In the genomic region with DNA sequence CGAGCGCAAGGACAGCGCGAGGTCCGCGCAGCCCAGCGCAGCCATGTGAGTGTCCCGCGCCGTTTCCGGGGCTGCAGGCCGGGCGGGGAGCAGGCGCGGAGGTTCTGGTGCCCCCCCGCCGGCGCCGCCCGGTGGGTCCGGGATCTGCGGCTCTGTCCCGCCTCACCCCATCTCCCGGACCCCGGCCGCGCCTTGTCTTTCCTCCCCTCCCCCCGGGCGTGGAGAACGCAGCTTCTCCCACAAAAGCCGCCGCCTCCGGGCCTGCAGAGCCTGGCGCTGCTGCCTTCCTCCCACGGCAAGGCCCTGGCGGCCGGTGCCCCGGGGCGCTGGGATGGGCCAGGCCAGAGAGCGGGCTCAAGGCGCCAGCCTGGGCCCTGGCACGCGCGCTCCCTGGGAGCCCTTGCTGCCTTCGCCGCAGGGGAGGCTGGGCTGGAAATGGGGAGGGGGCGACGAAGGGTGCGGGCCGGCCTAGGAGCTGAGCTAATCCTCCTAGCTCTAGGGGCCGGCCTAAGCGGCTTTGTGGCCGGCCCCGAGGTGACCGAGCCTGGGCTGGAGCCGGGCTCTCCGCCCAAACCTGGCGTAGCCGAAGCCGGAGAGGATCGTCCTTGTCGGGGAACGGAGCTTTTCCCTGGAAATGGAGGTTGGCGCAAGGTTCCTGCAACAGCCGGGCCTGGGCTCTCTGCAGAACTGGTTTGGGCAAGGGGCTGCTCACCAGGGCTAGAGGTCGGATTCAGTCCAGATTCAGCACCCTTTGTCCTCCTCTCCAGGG, we compare ENCODE assay signal across 8 cellular contexts. TPM values are rescaled to one million over a fixed set of nuclear protein-coding genes. Genes with fewer than 3 reads are reported as not detected.
A peak's percentile ranks its signal among the peaks of the same experiment; 100 is the strongest.
DNase-seq lines count a peak whose midpoint lies in the region; ATAC-seq and TF ChIP-seq lines count a peak whose summit lies in the region.

No MANE protein-coding gene starts in this region.

- H3K36me3 ChIP-seq in esophagus squamous epithelium, result no peaks in the 10 kb centered on the region

- POLR2A ChIA-PET in activated CD4-positive, alpha-beta memory T cell treated with anti-CD3 and anti-CD28 coated beads for 36 hours (lab: Charles Lee), result interaction anchor here (0.6 kb wide), 1 partner anchor 32 kb away, joined by 3 read pairs; no protein-coding TSS in a partner anchor

- intact Hi-C loops in activated CD4-positive, alpha-beta memory T cell treated with anti-CD3 and anti-CD28 coated beads for 36 hours (cut with micrococcal nuclease), result loop anchor here (2.0 to 10.0 kb wide), 2 partner anchors 34 to 276 kb away; a partner anchor contains a TSS
- intact Hi-C loops in esophagus squamous epithelium (cut with DNase I), result no loop called here

- TF ChIP-seq CTCF in esophagus squamous epithelium (IDR thresholded peaks at IDR 0.05) (no peak), nephron progenitor cell (IDR thresholded peaks at IDR 0.05) (no peak)

- no peaks in the 10 kb centered on the region for H3K9me3 ChIP-seq in esophagus squamous epithelium

- H3K4me1 Mint-ChIP-seq in activated CD4-positive, alpha-beta memory T cell treated with anti-CD3 and anti-CD28 coated beads for 36 hours (ENCODE audit: low read depth), result peaks cover 15% of the 10 kb centered on the region
- H3K4me1 Mint-ChIP-seq in nephron progenitor cell, result peaks cover 49% of the 10 kb centered on the region

- H3K4me1 ChIP-seq in esophagus squamous epithelium, result peaks cover 19 to 58% (median 23%) of the 10 kb centered on the region in 3 donors

- DNase-seq in EH (ENCODE audit: low read depth), result peak; percentile 57
- DNase-seq in HT-29 (ENCODE audit: low spot score), result peak; percentile 54
- DNase-seq in activated CD4-positive, alpha-beta memory T cell treated with anti-CD3 and anti-CD28 coated beads for 36 hours, result peak; percentile 41
- DNase-seq in esophagus squamous epithelium (lab: John Stamatoyannopoulos, UW), result no peak
- peak; percentile 54 for DNase-seq in nephron progenitor cell
- DNase-seq in amniotic stem cell (lab: John Stamatoyannopoulos, UW), result no peak
- no peak for DNase-seq in NCI-H128 (lab: John Stamatoyannopoulos, UW; ENCODE audit: unreplicated experiment)

- peaks cover 0 to 33% (median 0%) of the 10 kb centered on the region in 4 donors for H3K27me3 ChIP-seq in esophagus squamous epithelium

- WGBS in esophagus squamous epithelium, 2 donors, result 0% methylated on average over 2 of the region's 66 CpGs; no CpG with 5 or more reads in 1 of the 2 donors

- H3K9me3 Mint-ChIP-seq in activated CD4-positive, alpha-beta memory T cell treated with anti-CD3 and anti-CD28 coated beads for 36 hours, result no peaks in the 10 kb centered on the region
- H3K9me3 Mint-ChIP-seq in nephron progenitor cell, result no peaks in the 10 kb centered on the region

- H3K4me3 ChIP-seq in esophagus squamous epithelium, result peak overlapping the region; percentile 53 to 87 (median 66)

- no peaks in the 10 kb centered on the region for H3K36me3 Mint-ChIP-seq in activated CD4-positive, alpha-beta memory T cell treated with anti-CD3 and anti-CD28 coated beads for 36 hours
- H3K36me3 Mint-ChIP-seq in nephron progenitor cell (ENCODE audit: low read depth), result peaks cover 8% of the 10 kb centered on the region

- no peak overlapping the region for H3K27ac Mint-ChIP-seq in activated CD4-positive, alpha-beta memory T cell treated with anti-CD3 and anti-CD28 coated beads for 36 hours
- no peak overlapping the region for H3K27ac Mint-ChIP-seq in nephron progenitor cell

- no peak for ATAC-seq in HG02973 (IDR thresholded peaks at IDR 0.05; ENCODE audit: unreplicated experiment)

- peak overlapping the region; percentile 79 to 92 (median 86) for H3K27ac ChIP-seq in esophagus squamous epithelium

- TF ChIP-seq POLR2A in esophagus squamous epithelium (IDR thresholded peaks at IDR 0.05), result peak in 2 of 4 donors; percentile 47 to 68

- H3K27me3 Mint-ChIP-seq in activated CD4-positive, alpha-beta memory T cell treated with anti-CD3 and anti-CD28 coated beads for 36 hours, result peaks cover 19% of the 10 kb centered on the region
- peaks cover 71% of the 10 kb centered on the region for H3K27me3 Mint-ChIP-seq in nephron progenitor cell (ENCODE audit: low read depth, poor library complexity)

- H3K4me3 Mint-ChIP-seq in activated CD4-positive, alpha-beta memory T cell treated with anti-CD3 and anti-CD28 coated beads for 36 hours, result peak overlapping the region; percentile 68
- peak overlapping the region; percentile 92 for H3K4me3 Mint-ChIP-seq in nephron progenitor cell

- CTCF ChIA-PET in activated CD4-positive, alpha-beta memory T cell treated with anti-CD3 and anti-CD28 coated beads for 36 hours (lab: Charles Lee), result interaction anchor here (0.6 to 10.9 kb wide), 6 partner anchors 8 to 733 kb away, joined by 3 to 106 read pairs (median 4); no protein-coding TSS in a partner anchor

RNA-seq across cellular contexts. Expression of a gene that starts 0.4 kb away (rescaled TPM):
- 22.8 and 23.8 TPM in 2 replicates for total RNA-seq in HT-29 (2014; rRNA removed; shearing (Covaris generic))
- total RNA-seq in activated CD4-positive, alpha-beta memory T cell treated with anti-CD3 and anti-CD28 coated beads for 36 hours, result 10 to 100 TPM; 33.4 to 37.9 TPM
- total RNA-seq in esophagus squamous epithelium, result 10 to 100 TPM in 3 of 4 donors, 1 to 10 TPM in 1; 6.6 to 24.0 (median 15.6) TPM

RNA-seq across cellular contexts. Expression of a gene that starts 33.3 kb away (rescaled TPM):
- 28.3 and 36.4 TPM in 2 replicates for total RNA-seq in HT-29 (2014; rRNA removed; shearing (Covaris generic))
- total RNA-seq in activated CD4-positive, alpha-beta memory T cell treated with anti-CD3 and anti-CD28 coated beads for 36 hours, result 10 to 100 TPM; 48.9 to 51.5 TPM
- 10 to 100 TPM; 29.9 to 35.5 (median 33.5) TPM for total RNA-seq in esophagus squamous epithelium

RNA-seq across cellular contexts. Expression of a gene that starts 45.7 kb away (rescaled TPM):
- not detected in 2 replicates for total RNA-seq in HT-29 (2014; rRNA removed; shearing (Covaris generic))
- total RNA-seq in activated CD4-positive, alpha-beta memory T cell treated with anti-CD3 and anti-CD28 coated beads for 36 hours, result not detected
- total RNA-seq in esophagus squamous epithelium, result not detected

RNA-seq across cellular contexts. Expression of a gene that starts 48.1 kb away (rescaled TPM):
- total RNA-seq in HT-29 (2014; rRNA removed; shearing (Covaris generic)), result 97.6 and 99.5 TPM in 2 replicates
- 10 to 100 TPM; 25.0 to 26.3 TPM for total RNA-seq in activated CD4-positive, alpha-beta memory T cell treated with anti-CD3 and anti-CD28 coated beads for 36 hours
- total RNA-seq in esophagus squamous epithelium, result 100 to 1,000 TPM in 3 of 4 donors, 10 to 100 TPM in 1; 99.4 to 158 (median 131) TPM

Comparison
In these comparisons a context has a peak if more than half of its experiments do, and no peak if none do; other contexts are left out.
1. DNase-seq: peak in EH (single experiment), HT-29 (single experiment), activated CD4-positive, alpha-beta memory T cell treated with anti-CD3 and anti-CD28 coated beads for 36 hours (single experiment) and nephron progenitor cell (single experiment); none in esophagus squamous epithelium (single experiment), amniotic stem cell (single experiment) and NCI-H128 (single experiment).